12 cellular contexts compared by ENCODE assay signal in the genomic region with DNA sequence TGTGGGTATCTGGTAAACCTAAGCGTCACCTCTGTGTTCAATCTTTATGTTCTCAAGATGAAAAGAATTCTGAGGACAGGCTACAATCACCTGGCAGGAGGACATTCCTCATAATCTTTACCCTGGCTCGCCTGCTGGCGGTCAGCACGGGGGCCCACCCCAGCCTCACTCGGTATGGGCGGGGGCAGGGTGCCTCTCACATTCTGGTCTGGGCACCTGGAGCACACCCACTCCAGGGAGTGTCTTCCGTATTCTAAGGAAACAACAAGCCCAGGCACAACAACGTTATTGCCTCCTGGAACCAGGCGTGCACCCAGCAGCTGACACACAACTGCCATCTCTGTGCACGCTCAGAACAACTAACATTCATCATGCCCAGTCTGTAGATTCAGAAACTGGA.
"Had no signal": no experiment of that assay in that cellular context is flagged by ENCODE, and none has a peak within 500 bp of the region (broad histone marks: within the 10 kb centered on the region; RNA-seq: fewer than 3 reads in every experiment).

No MANE protein-coding gene starts in this region.

- H3K9me3 Mint-ChIP-seq: memory B cell had no signal

- H3K36me3 Mint-ChIP-seq: memory B cell had no signal

- H3K27ac Mint-ChIP-seq: memory B cell had no signal

- H3K4me1 ChIP-seq: ascending aorta, pancreas had no signal

- H3K4me1 Mint-ChIP-seq: memory B cell had no signal

- H3K9me3 ChIP-seq: ascending aorta, left lung, pancreas, tibial nerve had no signal

- H3K27me3 ChIP-seq: ascending aorta, cardiac muscle cell, pancreas had no signal

- H3K36me3 ChIP-seq: ascending aorta, cardiac muscle cell, left lung, pancreas, tibial nerve had no signal

- H3K4me3 ChIP-seq: ascending aorta, cardiac muscle cell, left lung, pancreas, tibial nerve had no signal

- H3K27ac ChIP-seq: ascending aorta, epithelial cell of prostate, left lung, pancreas, tibial nerve had no signal

- ATAC-seq: activated T-cell treated with anti-CD3 and anti-CD28 coated beads, Interleukin-2, amount 50 U/mL, for 4 hours had no signal

- H3K4me3 Mint-ChIP-seq: activated T-cell treated with anti-CD3 and anti-CD28 coated beads, Interleukin-2, amount 50 U/mL, for 4 hours; memory B cell; neural crest cell had no signal

- DNase-seq: activated CD4-positive, alpha-beta T cell treated with anti-CD3 and anti-CD28 coated beads for 1 hour; activated CD4-positive, alpha-beta T cell treated with anti-CD3 and anti-CD28 coated beads, Interleukin-2, amount 50 U/mL, for 48 hours; activated T-cell treated with anti-CD3 and anti-CD28 coated beads, Interleukin-2, amount 50 U/mL, for 4 hours; effector CD8-positive, alpha-beta T cell; left lung; pancreas had no signal
